Comparison of ENCODE assay signal across 19 cellular contexts in the genomic region with DNA sequence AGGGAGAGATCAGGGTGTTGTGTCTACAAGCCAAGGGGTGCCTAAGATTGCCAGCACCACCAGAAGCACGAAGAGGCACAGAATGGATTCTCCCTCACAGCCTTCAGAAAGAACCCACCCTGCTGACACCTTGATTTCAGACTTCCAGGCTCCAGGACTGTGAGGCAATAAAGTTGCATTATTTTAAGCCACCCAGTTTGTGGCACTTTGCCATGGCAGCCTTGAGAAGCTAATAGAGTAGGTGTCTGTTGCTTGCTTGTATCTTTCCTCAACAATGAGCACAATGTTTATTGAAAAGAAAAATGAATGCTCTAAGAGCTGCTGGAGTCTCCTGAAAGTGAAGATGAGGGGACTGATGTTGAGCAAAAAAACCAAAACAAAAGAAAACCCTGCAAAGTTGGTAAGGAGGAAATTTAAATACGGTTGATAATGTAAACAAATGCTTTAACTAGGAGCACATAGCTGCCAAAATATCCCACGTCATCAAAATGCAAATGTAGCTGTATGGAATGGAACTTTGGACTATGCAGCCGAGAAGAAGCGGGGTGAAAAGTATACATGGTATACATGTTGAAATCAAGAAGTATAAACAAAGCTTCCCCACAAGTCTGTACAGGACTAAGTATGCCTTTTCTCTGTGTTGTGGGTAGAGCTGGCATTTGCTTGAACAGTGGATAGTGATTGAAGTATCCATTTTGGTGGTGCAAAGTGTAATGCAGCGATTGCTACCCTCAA. TPM values are rescaled to one million over a fixed set of nuclear protein-coding genes. Genes with fewer than 3 reads are reported as not detected.
"Had no signal": no experiment of that assay in that cellular context is flagged by ENCODE, and none has a peak within 500 bp of the region (broad histone marks: within the 10 kb centered on the region; RNA-seq: fewer than 3 reads in every experiment).

No MANE protein-coding gene starts in this region.

- FAIRE-seq: endothelial cell of umbilical vein had no signal

- H3K9me3 ChIP-seq: ascending aorta, upper lobe of right lung had no signal

- H3K4me1 ChIP-seq: ascending aorta, parathyroid adenoma, upper lobe of right lung had no signal

- H3K27ac ChIP-seq: ascending aorta, coronary artery, hepatocyte, parathyroid adenoma, spleen, upper lobe of right lung, VCaP had no signal

- ATAC-seq: activated CD8-positive, alpha-beta T cell treated with anti-CD3 and anti-CD28 coated beads, Interleukin-2, amount 10 ng/mL, durations not matched to agents 7 days and 5 days; naive thymus-derived CD4-positive, alpha-beta T cell; stimulated activated naive B cell treated with anti-CD40 and anti-IgM and Interleukin-4, amounts not matched to agents 10 μg/mL and 1 μg/mL and 100 μg/mL, for 72 hours; T-cell; upper lobe of right lung had no signal

- H3K27me3 ChIP-seq: ascending aorta, upper lobe of right lung had no signal

- DNase-seq: activated CD4-positive, alpha-beta T cell treated with anti-CD3 and anti-CD28 coated beads for 48 hours; activated CD8-positive, alpha-beta memory T cell treated with anti-CD3 and anti-CD28 coated beads, Interleukin-2, amount 50 U/mL, for 48 hours; activated CD8-positive, alpha-beta T cell treated with anti-CD3 and anti-CD28 coated beads, Interleukin-2, amount 10 ng/mL, durations not matched to agents 7 days and 5 days; activated naive CD4-positive, alpha-beta T cell; effector CD4-positive, alpha-beta T cell; midbrain; naive thymus-derived CD4-positive, alpha-beta T cell; spleen; stimulated activated CD4-positive, alpha-beta T cell treated with anti-CD3 and anti-CD28 coated beads, Interleukin-2, amount 100 ng/mL, for 24 hours; stimulated activated naive B cell treated with anti-CD40 and anti-IgM and Interleukin-4, amounts not matched to agents 10 μg/mL and 1 μg/mL and 100 μg/mL, for 72 hours; T-cell; T1000; upper lobe of right lung had no signal

- H3K9ac ChIP-seq: parathyroid adenoma had no signal

- H3K4me3 ChIP-seq: ascending aorta, coronary artery, hepatocyte, spleen, upper lobe of right lung had no signal

- H3K36me3 ChIP-seq: ascending aorta, spleen, upper lobe of right lung had no signal

RNA-seq across cellular contexts. Expression of a gene that starts 8.0 kb away (rescaled TPM):
- total RNA-seq: activated CD8-positive, alpha-beta T cell treated with anti-CD3 and anti-CD28 coated beads, Interleukin-2, amount 10 ng/mL, durations not matched to agents 7 days and 5 days; ascending aorta; endothelial cell of umbilical vein; naive thymus-derived CD4-positive, alpha-beta T cell; spleen had no signal
